Comparison of ENCODE assay signal across 22 cellular contexts in genomic region chr20:19048898-19049889, GRCh38.
DNase-seq lines count a peak whose midpoint lies in the region; ATAC-seq and TF ChIP-seq lines count a peak whose summit lies in the region.
"Had no signal": no experiment of that assay in that cellular context is flagged by ENCODE, and none has a peak within 500 bp of the region (broad histone marks: within the 10 kb centered on the region; RNA-seq: fewer than 3 reads in every experiment).

No MANE protein-coding gene starts in this region.

- peak overlapping the region; percentile 26 to 38 for H3K27ac ChIP-seq in esophagus (ENCODE audit: low read depth in 2 of 2, low read length in 1 of 2)
- H3K27ac ChIP-seq in trophoblast cell (ENCODE audit: low read depth, low read length): no peak overlapping the region

- H3K4me1 Mint-ChIP-seq in immature natural killer cell (peaks cover 26 to 31% of the 10 kb centered on the region in 2 donors), type B pancreatic cell (ENCODE audit: unreplicated experiment) (peaks cover 13% of the 10 kb centered on the region)
- H3K4me1 Mint-ChIP-seq: activated CD4-positive, alpha-beta T cell treated with anti-CD3 and anti-CD28 coated beads for 36 hours; activated naive CD8-positive, alpha-beta T cell treated with anti-CD3 and anti-CD28 coated beads for 36 hours; CD8-positive, alpha-beta memory T cell; T-cell had no signal

- TF ChIP-seq CTCF in type B pancreatic cell (conservative IDR thresholded peaks at IDR 0.05): no peak

- no peak overlapping the region for H4K8ac ChIP-seq in trophoblast cell (ENCODE audit: low read depth, low read length)

- WGBS in esophagus, 2 donors: 51 to 64% methylated on average over 15 of the region's 15 CpGs
- WGBS in trophoblast cell (ENCODE audit: extremely low coverage, insufficient coverage, insufficient read length): no CpG with 5 or more reads among the region's 15 CpGs

- H2BK5ac ChIP-seq in trophoblast cell (ENCODE audit: low read depth, low read length, poor library complexity): no peak overlapping the region

- no peak overlapping the region for H2AK5ac ChIP-seq in trophoblast cell (ENCODE audit: low read length)

- no peak overlapping the region for H3K9ac ChIP-seq in trophoblast cell (ENCODE audit: low read length)

- no peaks in the 10 kb centered on the region for H3K9me3 ChIP-seq in esophagus (ENCODE audit: control insufficient read depth in 2 of 2, insufficient read depth in 1 of 2, low read depth in 1 of 2, low read length in 1 of 2)
- no peaks in the 10 kb centered on the region for H3K9me3 ChIP-seq in trophoblast cell (ENCODE audit: insufficient read depth, low read depth, low read length)

- H2AFZ ChIP-seq in trophoblast cell (ENCODE audit: insufficient read depth, low read length, poor library complexity): no peak overlapping the region

- H2BK120ac ChIP-seq in trophoblast cell (ENCODE audit: insufficient read depth, low read length, poor library complexity): no peak overlapping the region

- H3K27ac Mint-ChIP-seq in immature natural killer cell (peak overlapping the region in 5 of 6 donors; percentile 6 to 73 (median 59)), type B pancreatic cell (peak overlapping the region; percentile 82)
- H3K27ac Mint-ChIP-seq: activated CD4-positive, alpha-beta T cell treated with anti-CD3 and anti-CD28 coated beads for 36 hours; activated naive CD8-positive, alpha-beta T cell treated with anti-CD3 and anti-CD28 coated beads for 36 hours; CD8-positive, alpha-beta memory T cell; endodermal cell; T-cell had no signal

- peaks cover 0 to 3% (median 2%) of the 10 kb centered on the region in 3 donors for H3K27me3 Mint-ChIP-seq in immature natural killer cell (ENCODE audit: low read depth in 3 of 3)
- no peaks in the 10 kb centered on the region for H3K27me3 Mint-ChIP-seq in type B pancreatic cell
- H3K27me3 Mint-ChIP-seq: activated CD4-positive, alpha-beta T cell treated with anti-CD3 and anti-CD28 coated beads for 36 hours had no signal

- H3K4me3 Mint-ChIP-seq in immature natural killer cell (peak overlapping the region in 4 of 5 donors; percentile 7 to 60 (median 38)), type B pancreatic cell (no peak overlapping the region)
- H3K4me3 Mint-ChIP-seq: activated CD4-positive, alpha-beta T cell treated with anti-CD3 and anti-CD28 coated beads for 36 hours; activated naive CD8-positive, alpha-beta T cell treated with anti-CD3 and anti-CD28 coated beads for 36 hours; CD8-positive, alpha-beta memory T cell; endodermal cell; T-cell had no signal

- no peak overlapping the region for H2BK12ac ChIP-seq in trophoblast cell (ENCODE audit: low read length)

- H3K14ac ChIP-seq in trophoblast cell (ENCODE audit: low read length): no peak overlapping the region

- H4K91ac ChIP-seq in trophoblast cell (ENCODE audit: low read depth, low read length): no peak overlapping the region

- H3K27me3 ChIP-seq in esophagus (ENCODE audit: control insufficient read depth in 1 of 2, insufficient read depth in 2 of 2, low read length in 2 of 2) (no peaks in the 10 kb centered on the region), trophoblast cell (ENCODE audit: insufficient read depth, low read length) (no peaks in the 10 kb centered on the region)

- H3K4me3 ChIP-seq in esophagus (ENCODE audit: low read depth in 1 of 2, low read length in 2 of 2): no peak overlapping the region
- H3K4me3 ChIP-seq in trophoblast cell (ENCODE audit: low read depth, low read length): no peak overlapping the region
- H3K4me3 ChIP-seq: GM12878 had no signal

- H3K79me2 ChIP-seq in trophoblast cell (ENCODE audit: control insufficient read depth, insufficient read depth, low read length, poor library complexity): no peaks in the 10 kb centered on the region

- no peak overlapping the region for H4K12ac ChIP-seq in trophoblast cell (ENCODE audit: low read depth, low read length)

- no peak for ATAC-seq in HG02938 (IDR thresholded peaks at IDR 0.05; ENCODE audit: unreplicated experiment)
- ATAC-seq: activated CD4-positive, alpha-beta T cell treated with anti-CD3 and anti-CD28 coated beads for 36 hours; GM12878; T-cell had no signal

- no peak for DNase-seq in immature natural killer cell
- peak; percentile 90 to 93 for DNase-seq in trophoblast cell
- DNase-seq in type B pancreatic cell (ENCODE audit: extremely low spot score, unreplicated experiment): no peak
- DNase-seq in iPS-NIHi7 (ENCODE audit: extremely low spot score): no peak
- DNase-seq in stimulated activated CD4-positive, alpha-beta T cell treated with anti-CD3 and anti-CD28 coated beads, Interleukin-2, amount 100 ng/mL, for 48 hours: no peak
- DNase-seq: activated CD4-positive, alpha-beta T cell treated with anti-CD3 and anti-CD28 coated beads for 36 hours; activated naive CD8-positive, alpha-beta T cell treated with anti-CD3 and anti-CD28 coated beads for 36 hours; activated T-cell treated with anti-CD3 and anti-CD28 coated beads, Interleukin-2, amount 50 U/mL, for 48 hours; AML-193; CD8-positive, alpha-beta memory T cell; DMS53; endodermal cell; kidney glomerular epithelial cell; mesenchymal stem cell; MM.1S; NCI-H774; OCI-M1; stimulated activated CD4-positive, alpha-beta T cell treated with anti-CD3 and anti-CD28 coated beads, Interleukin-15, amount 100 ng/mL, for 24 hours; T-cell had no signal

- no peaks in the 10 kb centered on the region for H3K36me3 Mint-ChIP-seq in immature natural killer cell
- no peaks in the 10 kb centered on the region for H3K36me3 Mint-ChIP-seq in type B pancreatic cell
- H3K36me3 Mint-ChIP-seq: activated naive CD8-positive, alpha-beta T cell treated with anti-CD3 and anti-CD28 coated beads for 36 hours; CD8-positive, alpha-beta memory T cell; T-cell had no signal

- no peaks in the 10 kb centered on the region for H3K79me1 ChIP-seq in trophoblast cell (ENCODE audit: low read length)

- no peaks in the 10 kb centered on the region for H3K36me3 ChIP-seq in esophagus (ENCODE audit: control insufficient read depth in 2 of 2, insufficient read depth in 2 of 2, low read length in 1 of 2)
- no peaks in the 10 kb centered on the region for H3K36me3 ChIP-seq in trophoblast cell (ENCODE audit: control insufficient read depth in 1 of 2, insufficient read depth in 2 of 2, low read length in 2 of 2)

- peaks cover 0 to 3% of the 10 kb centered on the region in 2 donors for H3K4me1 ChIP-seq in esophagus (ENCODE audit: control insufficient read depth in 2 of 2, insufficient read depth in 2 of 2, low read length in 1 of 2)
- H3K4me1 ChIP-seq in trophoblast cell (ENCODE audit: control insufficient read depth in 1 of 2, insufficient read depth in 2 of 2, low read length in 2 of 2): no peaks in the 10 kb centered on the region

- no peak overlapping the region for H3K18ac ChIP-seq in trophoblast cell (ENCODE audit: low read length)

- H3K9me3 Mint-ChIP-seq in immature natural killer cell: no peaks in the 10 kb centered on the region
- peaks cover 5% of the 10 kb centered on the region for H3K9me3 Mint-ChIP-seq in type B pancreatic cell
- H3K9me3 Mint-ChIP-seq: activated naive CD8-positive, alpha-beta T cell treated with anti-CD3 and anti-CD28 coated beads for 36 hours; endodermal cell; T-cell had no signal

- no peak overlapping the region for H3K23ac ChIP-seq in trophoblast cell (ENCODE audit: low read length)

- no peak overlapping the region for H3K4me2 ChIP-seq in trophoblast cell (ENCODE audit: low read length)

- H3K4ac ChIP-seq in trophoblast cell (ENCODE audit: low read depth, low read length): no peak overlapping the region

Comparison
In these comparisons a context has a peak if more than half of its experiments do, and no peak if none do; other contexts are left out.
1. DNase-seq: peak in trophoblast cell (2 of 2); none in immature natural killer cell (0 of 3), type B pancreatic cell (single experiment), iPS-NIHi7 (single experiment) and stimulated activated CD4-positive, alpha-beta T cell treated with anti-CD3 and anti-CD28 coated beads, Interleukin-2, amount 100 ng/mL, for 48 hours (0 of 2).